Comparison of ENCODE assay signal across 8 cellular contexts in genomic region chr19:1882786-1883692, GRCh38. TPM values are rescaled to one million over a fixed set of nuclear protein-coding genes. Genes with fewer than 3 reads are reported as not detected.
DNase-seq lines count a peak whose midpoint lies in the region; ATAC-seq and TF ChIP-seq lines count a peak whose summit lies in the region.
"Had no signal": no experiment of that assay in that cellular context is flagged by ENCODE, and none has a peak within 500 bp of the region (broad histone marks: within the 10 kb centered on the region; RNA-seq: fewer than 3 reads in every experiment).

No MANE protein-coding gene starts in this region.

- H3K9ac ChIP-seq in HUES6 (ENCODE audit: low read length), result peak overlapping the region; percentile 45

- H3K4me3 ChIP-seq in HUES6 (ENCODE audit: low read depth, low read length), result peak overlapping the region; percentile 22; the same call in 1 of the 2 replicates
- no peak overlapping the region for H3K4me3 ChIP-seq in hepatocyte

- no peaks in the 10 kb centered on the region for H3K36me3 ChIP-seq in HUES6 (ENCODE audit: control insufficient read depth, insufficient read depth, low read length)
- no peaks in the 10 kb centered on the region for H3K36me3 ChIP-seq in hepatocyte (replicated peaks; ENCODE audit: insufficient read depth, low read depth)

- 84% methylated on average over 25 of the region's 25 CpGs for whole genome bisulfite sequencing in hepatocyte (ENCODE audit: low lambda C conversion rate, missing lambda C conversion rate)

- no peak overlapping the region for H2AFZ ChIP-seq in hepatocyte

- peak overlapping the region; percentile 87 for H3K27ac Mint-ChIP-seq in activated T-helper 17 cell treated with anti-CD3 and anti-CD28 coated beads, Interleukin-2, amount 50 U/mL, for 72 hours
- peak overlapping the region; percentile 96 to 97 for H3K27ac Mint-ChIP-seq in stimulated activated naive CD8-positive, alpha-beta T cell treated with anti-CD3 and anti-CD28 coated beads, Interleukin-15, amount 100 ng/mL, for 72 hours

- peaks cover 29% of the 10 kb centered on the region for H3K36me3 Mint-ChIP-seq in activated T-helper 17 cell treated with anti-CD3 and anti-CD28 coated beads, Interleukin-2, amount 50 U/mL, for 72 hours (ENCODE audit: low read depth)

- TF ChIP-seq POLR2A in erythroblast (IDR thresholded peaks at IDR 0.05; ENCODE audit: low read length), result no peak

- H3K9me3 Mint-ChIP-seq in activated T-helper 17 cell treated with anti-CD3 and anti-CD28 coated beads, Interleukin-2, amount 50 U/mL, for 72 hours, result no peaks in the 10 kb centered on the region
- H3K9me3 Mint-ChIP-seq in stimulated activated naive CD8-positive, alpha-beta T cell treated with anti-CD3 and anti-CD28 coated beads, Interleukin-15, amount 100 ng/mL, for 72 hours, result no peaks in the 10 kb centered on the region

- H3K9me2 ChIP-seq in hepatocyte (replicated peaks; ENCODE audit: insufficient read depth), result no peaks in the 10 kb centered on the region

- H3K4me3 Mint-ChIP-seq in activated T-helper 17 cell treated with anti-CD3 and anti-CD28 coated beads, Interleukin-2, amount 50 U/mL, for 72 hours, result peak overlapping the region; percentile 91
- peak overlapping the region; percentile 96 to 97 for H3K4me3 Mint-ChIP-seq in stimulated activated naive CD8-positive, alpha-beta T cell treated with anti-CD3 and anti-CD28 coated beads, Interleukin-15, amount 100 ng/mL, for 72 hours

- H3K27me3 ChIP-seq in HUES6 (ENCODE audit: control insufficient read depth, insufficient read depth, low read length) (no peaks in the 10 kb centered on the region), hepatocyte (no peaks in the 10 kb centered on the region)

- peaks cover 32% of the 10 kb centered on the region for H3K4me1 ChIP-seq in HUES6 (ENCODE audit: control insufficient read depth, insufficient read depth, low read length)
- peaks cover 22% of the 10 kb centered on the region for H3K4me1 ChIP-seq in hepatocyte (ENCODE audit: insufficient read depth)

- H3K4me1 Mint-ChIP-seq in activated T-helper 17 cell treated with anti-CD3 and anti-CD28 coated beads, Interleukin-2, amount 50 U/mL, for 72 hours, result peaks cover 14% of the 10 kb centered on the region
- peaks cover 60% of the 10 kb centered on the region for H3K4me1 Mint-ChIP-seq in stimulated activated naive CD8-positive, alpha-beta T cell treated with anti-CD3 and anti-CD28 coated beads, Interleukin-15, amount 100 ng/mL, for 72 hours

- H3K27me3 Mint-ChIP-seq in activated T-helper 17 cell treated with anti-CD3 and anti-CD28 coated beads, Interleukin-2, amount 50 U/mL, for 72 hours, result no peaks in the 10 kb centered on the region
- no peaks in the 10 kb centered on the region for H3K27me3 Mint-ChIP-seq in stimulated activated naive CD8-positive, alpha-beta T cell treated with anti-CD3 and anti-CD28 coated beads, Interleukin-15, amount 100 ng/mL, for 72 hours

- H3K79me2 ChIP-seq in hepatocyte, result peaks cover 43% of the 10 kb centered on the region

- no peak for ATAC-seq in activated T-helper 17 cell treated with anti-CD3 and anti-CD28 coated beads, Interleukin-2, amount 50 U/mL, for 72 hours (replicated peaks)
- ATAC-seq in stimulated activated naive CD8-positive, alpha-beta T cell treated with anti-CD3 and anti-CD28 coated beads, Interleukin-15, amount 100 ng/mL, for 72 hours, result no peak
- ATAC-seq in GM21367 (IDR thresholded peaks at IDR 0.05; ENCODE audit: unreplicated experiment) (no peak), HG02938 (IDR thresholded peaks at IDR 0.05; ENCODE audit: unreplicated experiment) (no peak)

- H4K20me1 ChIP-seq in hepatocyte (ENCODE audit: insufficient read depth, poor library complexity, severe bottlenecking), result peaks cover 32% of the 10 kb centered on the region

- TF ChIP-seq CTCF in hepatocyte (IDR thresholded peaks at IDR 0.05; ENCODE audit: poor library complexity), result no peak

- H3K4me2 ChIP-seq in hepatocyte, result peak overlapping the region; percentile 99

- H3K9me3 ChIP-seq in HUES6 (ENCODE audit: control insufficient read depth, insufficient read depth, low read depth, low read length), result no peaks in the 10 kb centered on the region
- H3K9me3 ChIP-seq in hepatocyte (ENCODE audit: low read depth), result no peaks in the 10 kb centered on the region

- H3K27ac ChIP-seq in HUES6 (ENCODE audit: low read depth, low read length) (no peak overlapping the region), hepatocyte (no peak overlapping the region)

- no peak for DNase-seq in hepatocyte (ENCODE audit: low spot score)
- DNase-seq in stimulated activated naive CD8-positive, alpha-beta T cell treated with anti-CD3 and anti-CD28 coated beads, Interleukin-15, amount 100 ng/mL, for 72 hours, result no peak
- DNase-seq in erythroblast (lab: John Stamatoyannopoulos, UW), result no peak
- DNase-seq: NCI-H1436 had no signal

RNA-seq across cellular contexts. Expression of gene ABHD17A, which starts 2.3 kb away (rescaled TPM):
- 100 to 1,000 TPM in 1 of 2 donors, 10 to 100 TPM in 1; 84.4 to 109 TPM for total RNA-seq in activated T-helper 17 cell treated with anti-CD3 and anti-CD28 coated beads, Interleukin-2, amount 50 U/mL, for 72 hours
- 62.5 and 77.5 TPM in 2 replicates for total RNA-seq in hepatocyte
- polyA plus RNA-seq in hepatocyte, result 99.7 and 102 TPM in 2 replicates

RNA-seq across cellular contexts. Expression of gene KLF16, which starts 19.7 kb away (rescaled TPM):
- 10 to 100 TPM; 16.3 to 32.9 TPM for total RNA-seq in activated T-helper 17 cell treated with anti-CD3 and anti-CD28 coated beads, Interleukin-2, amount 50 U/mL, for 72 hours
- 3.4 and 6.4 TPM in 2 replicates for total RNA-seq in hepatocyte
- 14.3 and 16.0 TPM in 2 replicates for polyA plus RNA-seq in hepatocyte

RNA-seq across cellular contexts. Expression of gene ADAT3, which starts 22.2 kb away (rescaled TPM):
- total RNA-seq in activated T-helper 17 cell treated with anti-CD3 and anti-CD28 coated beads, Interleukin-2, amount 50 U/mL, for 72 hours, result 10 to 100 TPM; 11.6 to 12.2 TPM
- total RNA-seq in hepatocyte, result 2.4 and 5.3 TPM in 2 replicates
- 11.0 and 11.6 TPM in 2 replicates for polyA plus RNA-seq in hepatocyte

RNA-seq across cellular contexts. Expression of gene SCAMP4, which starts 22.2 kb away (rescaled TPM):
- total RNA-seq in activated T-helper 17 cell treated with anti-CD3 and anti-CD28 coated beads, Interleukin-2, amount 50 U/mL, for 72 hours, result 10 to 100 TPM; 31.7 to 36.4 TPM
- total RNA-seq in hepatocyte, result 69.3 and 77.2 TPM in 2 replicates
- polyA plus RNA-seq in hepatocyte, result 89.8 and 103 TPM in 2 replicates

RNA-seq across cellular contexts. Expression of gene REXO1, which starts 34.8 kb away (rescaled TPM):
- total RNA-seq in activated T-helper 17 cell treated with anti-CD3 and anti-CD28 coated beads, Interleukin-2, amount 50 U/mL, for 72 hours, result 10 to 100 TPM; 39.7 to 50.0 TPM
- total RNA-seq in hepatocyte, result 13.2 and 13.4 TPM in 2 replicates
- 22.8 and 26.2 TPM in 2 replicates for polyA plus RNA-seq in hepatocyte
